8 cellular contexts compared by ENCODE assay signal in genomic region chr4:55397521-55398321, GRCh38. TPM values are rescaled to one million over a fixed set of nuclear protein-coding genes. Genes with fewer than 3 reads are reported as not detected.
DNase-seq lines count a peak whose midpoint lies in the region; ATAC-seq, FAIRE-seq and TF ChIP-seq lines count a peak whose summit lies in the region.

No MANE protein-coding gene starts in this region.

- H3K4me1 ChIP-seq in Panc1 (ENCODE audit: control insufficient read depth, insufficient read depth, low read length) (peaks cover 9% of the 10 kb centered on the region), H1 (replicated peaks in 1 of 4; ENCODE audit: control insufficient read depth in 3 of 4, insufficient read depth in 4 of 4, low read length in 3 of 4) (peaks cover 0 to 6% (median under 1%) of the 10 kb centered on the region in 4 experiments; a peak in 2 of 7 replicates)

- intact Hi-C loops in Panc1 (cut with micrococcal nuclease; ENCODE audit: unreplicated experiment) (loop anchor here (5.0 kb wide), 1 partner anchor 50 kb away; the partner anchor contains the start of gene SRD5A3), natural killer cell (cut with micrococcal nuclease) (no loop called here)

- H2BK15ac ChIP-seq in H1 (ENCODE audit: low read length): no peak overlapping the region

- H2BK12ac ChIP-seq in H1 (ENCODE audit: low read depth, low read length): no peak overlapping the region

- H3K9me3 ChIP-seq in Panc1 (ENCODE audit: control insufficient read depth, insufficient read depth, low read depth, low read length): no peaks in the 10 kb centered on the region
- H3K9me3 ChIP-seq in H1 (ENCODE audit: insufficient read depth in 2 of 2, low read depth in 1 of 2, low read length in 1 of 2): no peaks in the 10 kb centered on the region

- H3K27me3 Mint-ChIP-seq in activated T-cell treated with anti-CD3 and anti-CD28 coated beads, Interleukin-2, amount 50 U/mL, for 24 hours: no peaks in the 10 kb centered on the region
- H3K27me3 Mint-ChIP-seq in natural killer cell (ENCODE audit: low read depth in 2 of 2): no peaks in the 10 kb centered on the region

- H3K14ac ChIP-seq in H1 (ENCODE audit: insufficient read length): no peak overlapping the region

- peak; percentile 62 for FAIRE-seq in H1 (lab: Jason Lieb, UNC)

- no peak overlapping the region for H3K56ac ChIP-seq in H1 (replicated peaks; ENCODE audit: insufficient read length, low read depth, low read length)

- in situ Hi-C loops in Panc1 (cut with HindIII; ENCODE audit: low pct_unique_long_range_greater_than_20kb, low sequenced_read_pairs): no loop called here

- CTCF ChIA-PET in Panc1 (lab: Charles Lee) (no interaction called here), H1 (lab: Charles Lee; ENCODE audit: partially characterized antibody) (interaction anchor here (0.8 kb wide), 1 partner anchor 9 kb away, joined by 6 read pairs; no protein-coding TSS in a partner anchor)

- peaks cover 46% of the 10 kb centered on the region for H3K36me3 Mint-ChIP-seq in activated T-cell treated with anti-CD3 and anti-CD28 coated beads, Interleukin-2, amount 50 U/mL, for 24 hours (ENCODE audit: low read depth)
- no peaks in the 10 kb centered on the region for H3K36me3 Mint-ChIP-seq in natural killer cell

- H2BK120ac ChIP-seq in H1 (replicated peaks; ENCODE audit: low read depth, low read length): no peak overlapping the region

- H2BK20ac ChIP-seq in H1 (ENCODE audit: low read length): no peak overlapping the region

- peaks cover 4% of the 10 kb centered on the region for H3K79me1 ChIP-seq in H1 (ENCODE audit: low read depth, low read length)

- peak overlapping the region in 2 of 4 experiments; percentile 53 to 90; a peak in 2 of 7 replicates for H3K9ac ChIP-seq in H1 (replicated peaks in 1 of 4; ENCODE audit: extremely low read depth in 1 of 4, low read depth in 3 of 4, low read length in 3 of 4)

- ATAC-seq in Panc1: no peak
- ATAC-seq in natural killer cell: no peak
- no peak for ATAC-seq in GM18861 (IDR thresholded peaks at IDR 0.05; ENCODE audit: unreplicated experiment)

- no TSS peak for BruUV-seq in Panc1 (replicated peaks; lab: Mats Ljungman, UMichigan)

- H4K20me1 ChIP-seq in H1 (replicated peaks in 1 of 2; ENCODE audit: control insufficient read depth in 1 of 2, insufficient read depth in 2 of 2, low read length in 2 of 2): peaks cover 12 to 15% of the 10 kb centered on the region in 2 experiments

- H4K91ac ChIP-seq in H1 (replicated peaks; ENCODE audit: insufficient read length, low read length): no peak overlapping the region

- no peaks in the 10 kb centered on the region for H3K9me3 Mint-ChIP-seq in activated T-cell treated with anti-CD3 and anti-CD28 coated beads, Interleukin-2, amount 50 U/mL, for 24 hours
- no peaks in the 10 kb centered on the region for H3K9me3 Mint-ChIP-seq in natural killer cell

- TF ChIP-seq CTCF in Panc1 (IDR thresholded peaks at IDR 0.05) (no peak), H1 (IDR thresholded peaks at IDR 0.05; ENCODE audit: control extremely low read depth in 1 of 3, insufficient read depth in 1 of 3, low read depth in 1 of 3, low read length in 3 of 3) (no peak), natural killer cell (IDR thresholded peaks at IDR 0.05) (no peak)

- POLR2A ChIA-PET in Panc1 (lab: Charles Lee) (no interaction called here), H1 (lab: Charles Lee; ENCODE audit: partially characterized antibody) (interaction anchor here (0.6 to 3.6 kb wide), 4 partner anchors 8 to 20 kb away, joined by 3 to 19 read pairs (median 11); no protein-coding TSS in a partner anchor)

- TF ChIP-seq POLR2A in H1 (IDR thresholded peaks at IDR 0.05; ENCODE audit: control extremely low read depth in 1 of 2, low read depth in 2 of 2, low read length in 2 of 2): no peak

- DNase-seq in activated T-cell treated with anti-CD3 and anti-CD28 coated beads, Interleukin-2, amount 50 U/mL, for 24 hours: no peak
- DNase-seq in activated T-cell treated with anti-CD3 and anti-CD28 coated beads, Interleukin-2, amount 50 U/mL, for 48 hours: no peak
- DNase-seq in Panc1 (ENCODE audit: low read depth, low spot score) (no peak), H1 (ENCODE audit: low read depth in 1 of 2, low spot score in 2 of 2) (no peak), natural killer cell (no peak), NCI-H774 (lab: John Stamatoyannopoulos, UW) (no peak)
- DNase-seq in activated CD4-positive, CD25-positive, alpha-beta regulatory T cell treated with anti-CD3 and anti-CD28 coated beads, Interleukin-2, amount 50 U/mL, for 72 hours: no peak

- no peak overlapping the region for H3K4ac ChIP-seq in H1 (replicated peaks; ENCODE audit: insufficient read length, low read depth, low read length)

- no peak overlapping the region for H3K18ac ChIP-seq in H1 (ENCODE audit: extremely low read depth, low read length)

- H3K23ac ChIP-seq in H1 (ENCODE audit: insufficient read length): no peak overlapping the region

- H4K8ac ChIP-seq in H1 (ENCODE audit: extremely low read depth, insufficient read depth, low read length): no peak overlapping the region

- H3K36me3 ChIP-seq in Panc1 (ENCODE audit: control insufficient read depth, insufficient read depth, low read length): peaks cover 2% of the 10 kb centered on the region
- H3K36me3 ChIP-seq in H1 (ENCODE audit: control insufficient read depth in 2 of 4, insufficient read depth in 4 of 4, low read length in 3 of 4): peaks cover 0 to 25% (median 1%) of the 10 kb centered on the region in 4 experiments; a peak in 2 of 8 replicates

- H3K4me3 ChIP-seq in Panc1 (ENCODE audit: low read depth in 2 of 2, low read length in 2 of 2): peak overlapping the region; percentile 79 to 93
- peak overlapping the region; percentile 74 to 87 (median 79); a peak in 7 of 8 replicates for H3K4me3 ChIP-seq in H1 (ENCODE audit: extremely low read depth in 1 of 4, insufficient read depth in 2 of 4, low read depth in 3 of 4, low read length in 4 of 4)

- peak overlapping the region; percentile 81 to 97 for H3K4me2 ChIP-seq in H1 (ENCODE audit: insufficient read depth in 1 of 2, low read depth in 2 of 2, low read length in 2 of 2)

- H2AFZ ChIP-seq in H1 (ENCODE audit: low read length): no peak overlapping the region

- H3K27ac ChIP-seq in Panc1 (ENCODE audit: low read length) (peak overlapping the region; percentile 78), H1 (ENCODE audit: low read depth, low read length) (no peak overlapping the region)

- peaks cover 18% of the 10 kb centered on the region for H3K23me2 ChIP-seq in H1 (ENCODE audit: low read depth, low read length)

- peak overlapping the region; percentile 91 for H3K4me3 Mint-ChIP-seq in activated T-cell treated with anti-CD3 and anti-CD28 coated beads, Interleukin-2, amount 50 U/mL, for 24 hours
- peak overlapping the region; percentile 90 for H3K4me3 Mint-ChIP-seq in natural killer cell

- TF ChIP-seq RAD21 in H1 (IDR thresholded peaks at IDR 0.05 in 1 of 2, conservative IDR thresholded peaks at IDR 0.05 in 1 of 2; ENCODE audit: low read depth in 2 of 2, low read length in 2 of 2): no peak

- H2BK5ac ChIP-seq in H1 (ENCODE audit: low read depth, low read length): no peak overlapping the region

- no peak overlapping the region for H2AK5ac ChIP-seq in H1 (ENCODE audit: low read depth, low read length)

- 49% methylated on average over 15 of the region's 15 CpGs; no CpG with 5 or more reads in 1 of the 2 experiments for WGBS in H1 (ENCODE audit: extremely low coverage in 1 of 2, insufficient coverage in 1 of 2, insufficient read length in 1 of 2, insufficient replicate concordance in 2 of 2, low coverage in 1 of 2, low lambda C conversion rate in 2 of 2, missing lambda C conversion rate in 1 of 2), 2 experiments

- H3K4me1 Mint-ChIP-seq in activated T-cell treated with anti-CD3 and anti-CD28 coated beads, Interleukin-2, amount 50 U/mL, for 24 hours (ENCODE audit: low read depth): peaks cover 42% of the 10 kb centered on the region
- peaks cover 39 to 46% of the 10 kb centered on the region in 2 donors for H3K4me1 Mint-ChIP-seq in natural killer cell

- H3K27ac Mint-ChIP-seq in activated T-cell treated with anti-CD3 and anti-CD28 coated beads, Interleukin-2, amount 50 U/mL, for 24 hours: peak overlapping the region; percentile 88
- peak overlapping the region; percentile 95 to 97 for H3K27ac Mint-ChIP-seq in natural killer cell

- H3K79me2 ChIP-seq in H1 (ENCODE audit: control insufficient read depth in 1 of 2, insufficient read depth in 2 of 2, low read length in 2 of 2): peaks cover 33 to 58% of the 10 kb centered on the region in 2 experiments

- H4K5ac ChIP-seq in H1 (ENCODE audit: insufficient read length, low read depth, low read length): no peak overlapping the region

- H3K27me3 ChIP-seq in Panc1 (ENCODE audit: control insufficient read depth, insufficient read depth, low read length): no peaks in the 10 kb centered on the region
- no peaks in the 10 kb centered on the region for H3K27me3 ChIP-seq in H1 (replicated peaks in 1 of 4; ENCODE audit: control insufficient read depth in 3 of 4, extremely low read depth in 1 of 4, insufficient read depth in 3 of 4, low read length in 3 of 4)

- no peak for TF ChIP-seq EP300 in H1 (IDR thresholded peaks at IDR 0.05; ENCODE audit: borderline replicate concordance in 1 of 2, low read depth in 2 of 2, low read length in 2 of 2)

RNA-seq across cellular contexts. Expression of gene TMEM165, which starts 2.0 kb away (rescaled TPM):
- 54.6 TPM for total RNA-seq in Panc1 (2021; ENCODE audit: unreplicated experiment)
- 55.3 TPM for polyA plus RNA-seq in Panc1 (2012; ENCODE audit: insufficient read length)
- 77.7 and 85.5 TPM in 2 replicates for total RNA-seq in H1 (2021; fragmentation: NEBNext Ultra II Directional; extraction: Animal tissue kit (Norgen Biotek cat#: 25700))
- 123 and 125 TPM in 2 replicates for polyA plus RNA-seq in H1 (2011; rRNA removed)
- polyA plus RNA-seq in H1 (2011; cell fraction: cytosol; rRNA removed): 77.0 TPM
- polyA plus RNA-seq in H1 (2011; cell fraction: nucleus; rRNA removed): 62.2 TPM
- polyA plus RNA-seq in H1 (2012, experiment 1 of 2): 46.1 to 68.7 TPM (median 50.2 TPM) in 4 replicates
- 37.4 TPM for polyA plus RNA-seq in H1 (2012, experiment 2 of 2)
- polyA plus RNA-seq in H1 (2013, experiment 1 of 2): 86.9 TPM
- 102 TPM for polyA plus RNA-seq in H1 (2013, experiment 2 of 2)
- 144 TPM in 2 replicates for polyA minus RNA-seq in H1 (2011; rRNA and poly(A)+ RNA removed)
- polyA minus RNA-seq in H1 (2011; cell fraction: cytosol; rRNA and poly(A)+ RNA removed): 84.8 TPM
- 152 TPM for polyA minus RNA-seq in H1 (2011; cell fraction: nucleus; rRNA and poly(A)+ RNA removed)
- 100 to 1,000 TPM in 2 of 3 donors, 10 to 100 TPM in 1; 86.9 to 113 (median 102) TPM for total RNA-seq in natural killer cell

RNA-seq across cellular contexts. Expression of gene SRD5A3, which starts 51.7 kb away (rescaled TPM):
- total RNA-seq in Panc1 (2021; ENCODE audit: unreplicated experiment) (17.0 TPM), natural killer cell (1 to 10 TPM; 3.5 to 5.6 (median 4.5) TPM)
- polyA plus RNA-seq in Panc1 (2012; ENCODE audit: insufficient read length): 13.3 TPM
- 19.4 and 19.6 TPM in 2 replicates for total RNA-seq in H1 (2021; fragmentation: NEBNext Ultra II Directional; extraction: Animal tissue kit (Norgen Biotek cat#: 25700))
- 16.4 and 34.6 TPM in 2 replicates for polyA plus RNA-seq in H1 (2011; rRNA removed)
- polyA plus RNA-seq in H1 (2011; cell fraction: cytosol; rRNA removed): 12.9 TPM
- polyA plus RNA-seq in H1 (2011; cell fraction: nucleus; rRNA removed): 6.5 TPM
- 16.0 to 26.6 TPM (median 25.0 TPM) in 4 replicates for polyA plus RNA-seq in H1 (2012, experiment 1 of 2)
- polyA plus RNA-seq in H1 (2012, experiment 2 of 2): 12.9 TPM
- 34.3 TPM for polyA plus RNA-seq in H1 (2013, experiment 1 of 2)
- 45.3 TPM for polyA plus RNA-seq in H1 (2013, experiment 2 of 2)
- 23.1 and 37.4 TPM in 2 replicates for polyA minus RNA-seq in H1 (2011; rRNA and poly(A)+ RNA removed)
- 8.6 TPM for polyA minus RNA-seq in H1 (2011; cell fraction: cytosol; rRNA and poly(A)+ RNA removed)
- polyA minus RNA-seq in H1 (2011; cell fraction: nucleus; rRNA and poly(A)+ RNA removed): 5.8 TPM
